Comparison of ENCODE assay signal across 1 cellular context in genomic region chr3:80451393-80451792, GRCh38.
TF ChIP-seq lines count a peak whose summit lies in the region.

No MANE protein-coding gene starts in this region.

TF ChIP-seq in H1, 55 proteins besides CTCF, POLR2A, EP300 and RAD21 (continued from another document):
- TF ChIP-seq CHD7 (IDR thresholded peaks at IDR 0.05; ENCODE audit: insufficient replicate concordance, low read length), result no peak
- TF ChIP-seq HDAC6 (IDR thresholded peaks at IDR 0.05; ENCODE audit: low read depth, low read length), result no peak
- TF ChIP-seq SP4 (IDR thresholded peaks at IDR 0.05; ENCODE audit: low read length), result no peak
